ENCODE assay signal across 8 cellular contexts in the genomic region with DNA sequence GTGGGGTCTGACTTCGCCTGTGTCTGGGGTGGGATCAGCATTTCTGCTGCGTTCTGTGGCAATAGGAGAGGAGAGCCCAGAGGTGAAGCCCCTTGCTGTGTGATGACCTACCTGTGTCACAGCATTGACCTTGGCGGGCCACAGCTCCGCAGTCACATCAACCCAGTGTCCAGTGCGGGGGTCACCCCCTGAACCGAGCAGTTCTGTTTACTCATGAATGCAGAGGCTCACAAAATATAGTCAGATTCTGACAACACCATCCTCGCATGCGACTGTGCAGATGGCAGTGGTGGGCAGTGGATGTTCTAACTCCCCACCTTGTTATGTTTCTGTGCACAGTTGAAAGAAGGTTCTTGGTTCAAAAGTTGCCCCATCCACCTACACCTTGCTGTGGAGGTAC.
"Had no signal": no experiment of that assay in that cellular context is flagged by ENCODE, and none has a peak within 500 bp of the region (broad histone marks: within the 10 kb centered on the region; RNA-seq: fewer than 3 reads in every experiment).

No MANE protein-coding gene starts in this region.

- ATAC-seq: GM12878 had no signal

- FAIRE-seq: G401.6, GM12878, GM12891, GM12892, GM18507, GM19239 had no signal

- H3K4me3 ChIP-seq: GM12878 had no signal

- DNase-seq: GDM1, GF-D8 had no signal
